1 cellular context compared by ENCODE assay signal in the genomic region with DNA sequence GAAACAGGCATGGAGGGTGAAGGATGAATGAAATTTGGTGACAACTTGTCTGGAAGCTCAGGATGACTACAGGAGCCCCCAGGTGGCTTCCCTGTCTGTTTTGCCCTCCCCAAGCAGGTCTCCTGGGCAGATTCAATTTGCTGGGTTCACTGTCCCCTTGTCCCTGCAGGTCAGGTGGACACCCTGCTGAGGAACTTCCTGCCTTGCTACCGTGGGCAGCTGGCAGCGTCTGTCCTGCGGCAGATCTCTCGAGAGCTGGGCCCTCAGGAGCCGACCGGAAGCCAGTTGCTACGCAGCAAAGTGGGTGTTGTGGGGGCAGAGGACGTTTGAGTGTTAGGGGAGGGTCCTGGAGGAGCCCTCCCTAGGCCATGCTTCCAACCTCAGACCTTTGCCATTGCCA.
A peak's percentile ranks its signal among the peaks of the same experiment; 100 is the strongest.
TF ChIP-seq lines count a peak whose summit lies in the region.

No MANE protein-coding gene starts in this region.

TF ChIP-seq in HepG2, 621 proteins besides CTCF, POLR2A, EP300 and RAD21 (continued from another document and continues in another):
- TF ChIP-seq MXI1 (IDR thresholded peaks at IDR 0.05; ENCODE audit: borderline replicate concordance, low read depth, low read length) (no peak), EZH2 (conservative IDR thresholded peaks at IDR 0.05; ENCODE audit: low read depth, low read length) (no peak), ZSCAN31 (CRISPR knock-in tag; IDR thresholded peaks at IDR 0.05; ENCODE audit: low read depth) (no peak), SOX5 (CRISPR knock-in tag; IDR thresholded peaks at IDR 0.05; ENCODE audit: borderline replicate concordance) (0 out of 2 replicates have a peak, but pooled peaks have one; percentile 10), ZNF83 (CRISPR knock-in tag; IDR thresholded peaks at IDR 0.05; ENCODE audit: borderline replicate concordance) (no peak), NFE2 (CRISPR knock-in tag; IDR thresholded peaks at IDR 0.05) (no peak), GTF3A (CRISPR knock-in tag; conservative IDR thresholded peaks at IDR 0.05) (no peak), GATAD2A (CRISPR knock-in tag; IDR thresholded peaks at IDR 0.05) (peak; percentile 15; the same call in 1 of the 2 replicates), ZNF660 (CRISPR knock-in tag; IDR thresholded peaks at IDR 0.05; ENCODE audit: borderline replicate concordance, low read depth) (no peak), SNAPC2 (CRISPR knock-in tag; IDR thresholded peaks at IDR 0.05) (no peak), SALL2 (CRISPR knock-in tag; IDR thresholded peaks at IDR 0.05) (no peak), ZNF619 (CRISPR knock-in tag; IDR thresholded peaks at IDR 0.05) (no peak), RARA (CRISPR knock-in tag; IDR thresholded peaks at IDR 0.05) (0 out of 2 replicates have a peak, but pooled peaks have one; percentile 5), NFYC (CRISPR knock-in tag; IDR thresholded peaks at IDR 0.05) (no peak), SALL1 (CRISPR knock-in tag; IDR thresholded peaks at IDR 0.05) (peak; percentile 22; the same call in 1 of the 2 replicates), RELA (CRISPR knock-in tag; IDR thresholded peaks at IDR 0.05) (no peak), KDM2A (CRISPR knock-in tag; IDR thresholded peaks at IDR 0.05; ENCODE audit: borderline replicate concordance, low read depth) (peak; percentile 51; the same call in 1 of the 2 replicates), FOXC1 (CRISPR knock-in tag; IDR thresholded peaks at IDR 0.05; ENCODE audit: borderline replicate concordance) (no peak), RFX3 (CRISPR knock-in tag; IDR thresholded peaks at IDR 0.05) (no peak), CEBPG (CRISPR knock-in tag; IDR thresholded peaks at IDR 0.05) (no peak), ZZZ3 (CRISPR knock-in tag; IDR thresholded peaks at IDR 0.05; ENCODE audit: borderline replicate concordance) (no peak), ZNF775 (CRISPR knock-in tag; IDR thresholded peaks at IDR 0.05; ENCODE audit: borderline replicate concordance) (no peak), TEAD3 (CRISPR knock-in tag; optimal IDR thresholded peaks at IDR 0.05; ENCODE audit: borderline replicate concordance) (peak; percentile 41), ZNF256 (CRISPR knock-in tag; conservative IDR thresholded peaks at IDR 0.05) (no peak), ZBTB1 (CRISPR knock-in tag; IDR thresholded peaks at IDR 0.05; ENCODE audit: borderline replicate concordance) (no peak), ZNF841 (CRISPR knock-in tag; IDR thresholded peaks at IDR 0.05; ENCODE audit: borderline replicate concordance) (no peak), ZNF460 (CRISPR knock-in tag; IDR thresholded peaks at IDR 0.05; ENCODE audit: borderline replicate concordance) (no peak), ZNF260 (CRISPR knock-in tag; IDR thresholded peaks at IDR 0.05; ENCODE audit: borderline replicate concordance, low read depth) (no peak), HNF4G (IDR thresholded peaks at IDR 0.05; ENCODE audit: borderline replicate concordance, low read depth, low read length) (no peak), HNF4G (CRISPR knock-in tag; IDR thresholded peaks at IDR 0.05; ENCODE audit: borderline replicate concordance, low read depth) (no peak), TBL1XR1 (IDR thresholded peaks at IDR 0.05; ENCODE audit: borderline replicate concordance, low read length, partially characterized antibody) (no peak), LCORL (IDR thresholded peaks at IDR 0.05) (no peak), LCORL (CRISPR knock-in tag; IDR thresholded peaks at IDR 0.05) (no peak), SIN3A (IDR thresholded peaks at IDR 0.05; ENCODE audit: borderline replicate concordance, low read depth, low read length) (no peak), TBX2 (CRISPR knock-in tag; IDR thresholded peaks at IDR 0.05; ENCODE audit: borderline replicate concordance) (no peak), ZNF331 (CRISPR knock-in tag; IDR thresholded peaks at IDR 0.05) (no peak), THAP11 (CRISPR knock-in tag; IDR thresholded peaks at IDR 0.05) (no peak), ZNF44 (CRISPR knock-in tag; IDR thresholded peaks at IDR 0.05) (no peak), ZNF333 (CRISPR knock-in tag; IDR thresholded peaks at IDR 0.05; ENCODE audit: borderline replicate concordance) (no peak)
- TF ChIP-seq, protein P1, sequence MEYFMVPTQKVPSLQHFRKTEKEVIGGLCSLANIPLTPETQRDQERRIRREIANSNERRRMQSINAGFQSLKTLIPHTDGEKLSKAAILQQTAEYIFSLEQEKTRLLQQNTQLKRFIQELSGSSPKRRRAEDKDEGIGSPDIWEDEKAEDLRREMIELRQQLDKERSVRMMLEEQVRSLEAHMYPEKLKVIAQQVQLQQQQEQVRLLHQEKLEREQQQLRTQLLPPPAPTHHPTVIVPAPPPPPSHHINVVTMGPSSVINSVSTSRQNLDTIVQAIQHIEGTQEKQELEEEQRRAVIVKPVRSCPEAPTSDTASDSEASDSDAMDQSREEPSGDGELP (IDR thresholded peaks at IDR 0.05; ENCODE audit: borderline replicate concordance, low read depth), result peak; percentile 59; the same call in 1 of the 2 replicates
- TF ChIP-seq, protein P2, sequence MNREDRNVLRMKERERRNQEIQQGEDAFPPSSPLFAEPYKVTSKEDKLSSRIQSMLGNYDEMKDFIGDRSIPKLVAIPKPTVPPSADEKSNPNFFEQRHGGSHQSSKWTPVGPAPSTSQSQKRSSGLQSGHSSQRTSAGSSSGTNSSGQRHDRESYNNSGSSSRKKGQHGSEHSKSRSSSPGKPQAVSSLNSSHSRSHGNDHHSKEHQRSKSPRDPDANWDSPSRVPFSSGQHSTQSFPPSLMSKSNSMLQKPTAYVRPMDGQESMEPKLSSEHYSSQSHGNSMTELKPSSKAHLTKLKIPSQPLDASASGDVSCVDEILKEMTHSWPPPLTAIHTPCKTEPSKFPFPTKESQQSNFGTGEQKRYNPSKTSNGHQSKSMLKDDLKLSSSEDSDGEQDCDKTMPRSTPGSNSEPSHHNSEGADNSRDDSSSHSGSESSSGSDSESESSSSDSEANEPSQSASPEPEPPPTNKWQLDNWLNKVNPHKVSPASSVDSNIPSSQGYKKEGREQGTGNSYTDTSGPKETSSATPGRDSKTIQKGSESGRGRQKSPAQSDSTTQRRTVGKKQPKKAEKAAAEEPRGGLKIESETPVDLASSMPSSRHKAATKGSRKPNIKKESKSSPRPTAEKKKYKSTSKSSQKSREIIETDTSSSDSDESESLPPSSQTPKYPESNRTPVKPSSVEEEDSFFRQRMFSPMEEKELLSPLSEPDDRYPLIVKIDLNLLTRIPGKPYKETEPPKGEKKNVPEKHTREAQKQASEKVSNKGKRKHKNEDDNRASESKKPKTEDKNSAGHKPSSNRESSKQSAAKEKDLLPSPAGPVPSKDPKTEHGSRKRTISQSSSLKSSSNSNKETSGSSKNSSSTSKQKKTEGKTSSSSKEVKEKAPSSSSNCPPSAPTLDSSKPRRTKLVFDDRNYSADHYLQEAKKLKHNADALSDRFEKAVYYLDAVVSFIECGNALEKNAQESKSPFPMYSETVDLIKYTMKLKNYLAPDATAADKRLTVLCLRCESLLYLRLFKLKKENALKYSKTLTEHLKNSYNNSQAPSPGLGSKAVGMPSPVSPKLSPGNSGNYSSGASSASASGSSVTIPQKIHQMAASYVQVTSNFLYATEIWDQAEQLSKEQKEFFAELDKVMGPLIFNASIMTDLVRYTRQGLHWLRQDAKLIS (CRISPR knock-in tag; IDR thresholded peaks at IDR 0.05), result no peak
- TF ChIP-seq, protein P3, sequence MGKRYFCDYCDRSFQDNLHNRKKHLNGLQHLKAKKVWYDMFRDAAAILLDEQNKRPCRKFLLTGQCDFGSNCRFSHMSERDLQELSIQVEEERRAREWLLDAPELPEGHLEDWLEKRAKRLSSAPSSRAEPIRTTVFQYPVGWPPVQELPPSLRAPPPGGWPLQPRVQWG (CRISPR knock-in tag; IDR thresholded peaks at IDR 0.05; ENCODE audit: borderline replicate concordance, low read depth), result no peak
- TF ChIP-seq, protein P4, sequence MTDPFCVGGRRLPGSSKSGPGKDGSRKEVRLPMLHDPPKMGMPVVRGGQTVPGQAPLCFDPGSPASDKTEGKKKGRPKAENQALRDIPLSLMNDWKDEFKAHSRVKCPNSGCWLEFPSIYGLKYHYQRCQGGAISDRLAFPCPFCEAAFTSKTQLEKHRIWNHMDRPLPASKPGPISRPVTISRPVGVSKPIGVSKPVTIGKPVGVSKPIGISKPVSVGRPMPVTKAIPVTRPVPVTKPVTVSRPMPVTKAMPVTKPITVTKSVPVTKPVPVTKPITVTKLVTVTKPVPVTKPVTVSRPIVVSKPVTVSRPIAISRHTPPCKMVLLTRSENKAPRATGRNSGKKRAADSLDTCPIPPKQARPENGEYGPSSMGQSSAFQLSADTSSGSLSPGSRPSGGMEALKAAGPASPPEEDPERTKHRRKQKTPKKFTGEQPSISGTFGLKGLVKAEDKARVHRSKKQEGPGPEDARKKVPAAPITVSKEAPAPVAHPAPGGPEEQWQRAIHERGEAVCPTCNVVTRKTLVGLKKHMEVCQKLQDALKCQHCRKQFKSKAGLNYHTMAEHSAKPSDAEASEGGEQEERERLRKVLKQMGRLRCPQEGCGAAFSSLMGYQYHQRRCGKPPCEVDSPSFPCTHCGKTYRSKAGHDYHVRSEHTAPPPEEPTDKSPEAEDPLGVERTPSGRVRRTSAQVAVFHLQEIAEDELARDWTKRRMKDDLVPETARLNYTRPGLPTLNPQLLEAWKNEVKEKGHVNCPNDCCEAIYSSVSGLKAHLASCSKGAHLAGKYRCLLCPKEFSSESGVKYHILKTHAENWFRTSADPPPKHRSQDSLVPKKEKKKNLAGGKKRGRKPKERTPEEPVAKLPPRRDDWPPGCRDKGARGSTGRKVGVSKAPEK (CRISPR knock-in tag; IDR thresholded peaks at IDR 0.05; ENCODE audit: borderline replicate concordance), result no peak
- TF ChIP-seq, protein P5, sequence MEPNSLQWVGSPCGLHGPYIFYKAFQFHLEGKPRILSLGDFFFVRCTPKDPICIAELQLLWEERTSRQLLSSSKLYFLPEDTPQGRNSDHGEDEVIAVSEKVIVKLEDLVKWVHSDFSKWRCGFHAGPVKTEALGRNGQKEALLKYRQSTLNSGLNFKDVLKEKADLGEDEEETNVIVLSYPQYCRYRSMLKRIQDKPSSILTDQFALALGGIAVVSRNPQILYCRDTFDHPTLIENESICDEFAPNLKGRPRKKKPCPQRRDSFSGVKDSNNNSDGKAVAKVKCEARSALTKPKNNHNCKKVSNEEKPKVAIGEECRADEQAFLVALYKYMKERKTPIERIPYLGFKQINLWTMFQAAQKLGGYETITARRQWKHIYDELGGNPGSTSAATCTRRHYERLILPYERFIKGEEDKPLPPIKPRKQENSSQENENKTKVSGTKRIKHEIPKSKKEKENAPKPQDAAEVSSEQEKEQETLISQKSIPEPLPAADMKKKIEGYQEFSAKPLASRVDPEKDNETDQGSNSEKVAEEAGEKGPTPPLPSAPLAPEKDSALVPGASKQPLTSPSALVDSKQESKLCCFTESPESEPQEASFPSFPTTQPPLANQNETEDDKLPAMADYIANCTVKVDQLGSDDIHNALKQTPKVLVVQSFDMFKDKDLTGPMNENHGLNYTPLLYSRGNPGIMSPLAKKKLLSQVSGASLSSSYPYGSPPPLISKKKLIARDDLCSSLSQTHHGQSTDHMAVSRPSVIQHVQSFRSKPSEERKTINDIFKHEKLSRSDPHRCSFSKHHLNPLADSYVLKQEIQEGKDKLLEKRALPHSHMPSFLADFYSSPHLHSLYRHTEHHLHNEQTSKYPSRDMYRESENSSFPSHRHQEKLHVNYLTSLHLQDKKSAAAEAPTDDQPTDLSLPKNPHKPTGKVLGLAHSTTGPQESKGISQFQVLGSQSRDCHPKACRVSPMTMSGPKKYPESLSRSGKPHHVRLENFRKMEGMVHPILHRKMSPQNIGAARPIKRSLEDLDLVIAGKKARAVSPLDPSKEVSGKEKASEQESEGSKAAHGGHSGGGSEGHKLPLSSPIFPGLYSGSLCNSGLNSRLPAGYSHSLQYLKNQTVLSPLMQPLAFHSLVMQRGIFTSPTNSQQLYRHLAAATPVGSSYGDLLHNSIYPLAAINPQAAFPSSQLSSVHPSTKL (CRISPR knock-in tag; IDR thresholded peaks at IDR 0.05), result peak; percentile 24; the same call in 1 of the 2 replicates
- TF ChIP-seq, protein P6, sequence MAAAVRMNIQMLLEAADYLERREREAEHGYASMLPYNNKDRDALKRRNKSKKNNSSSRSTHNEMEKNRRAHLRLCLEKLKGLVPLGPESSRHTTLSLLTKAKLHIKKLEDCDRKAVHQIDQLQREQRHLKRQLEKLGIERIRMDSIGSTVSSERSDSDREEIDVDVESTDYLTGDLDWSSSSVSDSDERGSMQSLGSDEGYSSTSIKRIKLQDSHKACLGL (CRISPR knock-in tag; IDR thresholded peaks at IDR 0.05), result no peak
- TF ChIP-seq, protein P7, sequence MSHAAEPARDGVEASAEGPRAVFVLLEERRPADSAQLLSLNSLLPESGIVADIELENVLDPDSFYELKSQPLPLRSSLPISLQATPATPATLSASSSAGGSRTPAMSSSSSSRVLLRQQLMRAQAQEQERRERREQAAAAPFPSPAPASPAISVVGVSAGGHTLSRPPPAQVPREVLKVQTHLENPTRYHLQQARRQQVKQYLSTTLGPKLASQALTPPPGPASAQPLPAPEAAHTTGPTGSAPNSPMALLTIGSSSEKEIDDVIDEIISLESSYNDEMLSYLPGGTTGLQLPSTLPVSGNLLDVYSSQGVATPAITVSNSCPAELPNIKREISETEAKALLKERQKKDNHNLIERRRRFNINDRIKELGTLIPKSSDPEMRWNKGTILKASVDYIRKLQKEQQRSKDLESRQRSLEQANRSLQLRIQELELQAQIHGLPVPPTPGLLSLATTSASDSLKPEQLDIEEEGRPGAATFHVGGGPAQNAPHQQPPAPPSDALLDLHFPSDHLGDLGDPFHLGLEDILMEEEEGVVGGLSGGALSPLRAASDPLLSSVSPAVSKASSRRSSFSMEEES (CRISPR knock-in tag; IDR thresholded peaks at IDR 0.05), result no peak
- TF ChIP-seq, protein P8, sequence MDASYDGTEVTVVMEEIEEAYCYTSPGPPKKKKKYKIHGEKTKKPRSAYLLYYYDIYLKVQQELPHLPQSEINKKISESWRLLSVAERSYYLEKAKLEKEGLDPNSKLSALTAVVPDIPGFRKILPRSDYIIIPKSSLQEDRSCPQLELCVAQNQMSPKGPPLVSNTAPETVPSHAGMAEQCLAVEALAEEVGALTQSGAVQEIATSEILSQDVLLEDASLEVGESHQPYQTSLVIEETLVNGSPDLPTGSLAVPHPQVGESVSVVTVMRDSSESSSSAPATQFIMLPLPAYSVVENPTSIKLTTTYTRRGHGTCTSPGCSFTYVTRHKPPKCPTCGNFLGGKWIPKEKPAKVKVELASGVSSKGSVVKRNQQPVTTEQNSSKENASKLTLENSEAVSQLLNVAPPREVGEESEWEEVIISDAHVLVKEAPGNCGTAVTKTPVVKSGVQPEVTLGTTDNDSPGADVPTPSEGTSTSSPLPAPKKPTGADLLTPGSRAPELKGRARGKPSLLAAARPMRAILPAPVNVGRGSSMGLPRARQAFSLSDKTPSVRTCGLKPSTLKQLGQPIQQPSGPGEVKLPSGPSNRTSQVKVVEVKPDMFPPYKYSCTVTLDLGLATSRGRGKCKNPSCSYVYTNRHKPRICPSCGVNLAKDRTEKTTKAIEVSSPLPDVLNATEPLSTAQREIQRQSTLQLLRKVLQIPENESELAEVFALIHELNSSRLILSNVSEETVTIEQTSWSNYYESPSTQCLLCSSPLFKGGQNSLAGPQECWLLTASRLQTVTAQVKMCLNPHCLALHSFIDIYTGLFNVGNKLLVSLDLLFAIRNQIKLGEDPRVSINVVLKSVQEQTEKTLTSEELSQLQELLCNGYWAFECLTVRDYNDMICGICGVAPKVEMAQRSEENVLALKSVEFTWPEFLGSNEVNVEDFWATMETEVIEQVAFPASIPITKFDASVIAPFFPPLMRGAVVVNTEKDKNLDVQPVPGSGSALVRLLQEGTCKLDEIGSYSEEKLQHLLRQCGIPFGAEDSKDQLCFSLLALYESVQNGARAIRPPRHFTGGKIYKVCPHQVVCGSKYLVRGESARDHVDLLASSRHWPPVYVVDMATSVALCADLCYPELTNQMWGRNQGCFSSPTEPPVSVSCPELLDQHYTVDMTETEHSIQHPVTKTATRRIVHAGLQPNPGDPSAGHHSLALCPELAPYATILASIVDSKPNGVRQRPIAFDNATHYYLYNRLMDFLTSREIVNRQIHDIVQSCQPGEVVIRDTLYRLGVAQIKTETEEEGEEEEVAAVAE (CRISPR knock-in tag; IDR thresholded peaks at IDR 0.05; ENCODE audit: borderline replicate concordance), result no peak
